ENCODE assay signal across 13 cellular contexts in the genomic region with DNA sequence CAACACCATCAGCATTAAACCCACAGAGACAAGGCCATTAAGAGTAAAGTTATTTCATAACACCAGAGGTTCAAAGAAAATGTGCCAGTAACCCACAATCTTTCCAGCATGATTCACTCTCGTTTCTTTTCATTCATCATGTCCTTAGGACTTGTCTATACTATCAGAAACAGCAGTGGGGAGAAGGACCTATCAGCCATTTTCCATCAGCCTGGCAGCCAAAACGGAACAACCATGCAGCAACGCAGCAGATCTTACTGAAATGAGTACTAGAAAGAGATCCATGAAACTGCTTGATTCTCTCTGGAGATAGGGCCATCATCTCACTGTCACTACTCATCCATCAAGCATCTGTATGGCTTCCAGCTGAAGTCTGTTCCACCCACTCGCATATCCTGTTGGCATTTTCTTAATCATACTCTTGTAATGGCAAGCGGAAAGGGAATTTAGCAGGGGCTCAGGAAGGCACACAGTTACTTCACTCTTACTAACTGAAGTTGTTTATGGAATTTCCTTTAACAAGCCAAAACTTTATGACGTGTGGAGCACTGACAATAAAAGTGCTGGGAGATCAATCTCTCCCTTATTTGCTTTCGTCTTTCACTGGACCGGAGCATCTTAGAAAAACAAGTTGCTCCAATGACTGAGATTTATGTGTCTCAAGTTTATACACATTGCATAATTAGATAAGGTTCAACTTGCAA.
A peak's percentile ranks its signal among the peaks of the same experiment; 100 is the strongest.
DNase-seq lines count a peak whose midpoint lies in the region; ATAC-seq and TF ChIP-seq lines count a peak whose summit lies in the region.
"Had no signal": no experiment of that assay in that cellular context is flagged by ENCODE, and none has a peak within 500 bp of the region (broad histone marks: within the 10 kb centered on the region; RNA-seq: fewer than 3 reads in every experiment).

No MANE protein-coding gene starts in this region.

- ATAC-seq in HG02642 (IDR thresholded peaks at IDR 0.05; ENCODE audit: poor library complexity, unreplicated experiment) = no peak

- H3K4me1 ChIP-seq in A673 (ENCODE audit: insufficient read depth, low read length, poor library complexity, severe bottlenecking) (peaks cover 23% of the 10 kb centered on the region), mesenchymal stem cell (ENCODE audit: control insufficient read depth, insufficient read depth, low read depth, low read length) (peaks cover 8% of the 10 kb centered on the region), trophoblast cell (ENCODE audit: control insufficient read depth in 1 of 2, insufficient read depth in 2 of 2, low read length in 2 of 2) (peaks cover 10 to 17% of the 10 kb centered on the region in 2 experiments)

- peak overlapping the region in 1 of 2 experiments; percentile 60 for H2BK12ac ChIP-seq in mesenchymal stem cell (ENCODE audit: low read length in 2 of 2)
- H2BK12ac ChIP-seq in trophoblast cell (ENCODE audit: low read length) = no peak overlapping the region

- H3K79me1 ChIP-seq in mesenchymal stem cell (replicated peaks; ENCODE audit: low read length, poor library complexity, severe bottlenecking) (peaks cover 10% of the 10 kb centered on the region), trophoblast cell (ENCODE audit: low read length) (no peaks in the 10 kb centered on the region)

- H3K18ac ChIP-seq in mesenchymal stem cell (ENCODE audit: low read depth in 1 of 2, low read length in 2 of 2) = peak overlapping the region in 1 of 2 experiments; percentile 8
- no peak overlapping the region for H3K18ac ChIP-seq in trophoblast cell (ENCODE audit: low read length)

- H2BK5ac ChIP-seq in mesenchymal stem cell (ENCODE audit: low read depth, low read length, poor library complexity, severe bottlenecking) = peak overlapping the region; percentile 63
- no peak overlapping the region for H2BK5ac ChIP-seq in trophoblast cell (ENCODE audit: low read depth, low read length, poor library complexity)

- no peak overlapping the region for H2AK5ac ChIP-seq in mesenchymal stem cell (ENCODE audit: low read length, severe bottlenecking)
- no peak overlapping the region for H2AK5ac ChIP-seq in trophoblast cell (ENCODE audit: low read length)

- no peak for TF ChIP-seq CTCF in A673 (conservative IDR thresholded peaks at IDR 0.05; ENCODE audit: low read depth, low read length)

- H3K4ac ChIP-seq in mesenchymal stem cell (ENCODE audit: low read depth in 1 of 2, low read length in 2 of 2) (no peak overlapping the region), trophoblast cell (ENCODE audit: low read depth, low read length) (no peak overlapping the region)

- DNase-seq in A673 (ENCODE audit: low spot score) (peak; percentile 92), EL (peak; percentile 84), amniotic epithelial cell (ENCODE audit: low read depth) (peak; percentile 93), mesenchymal stem cell (peak; percentile 80), trophoblast cell (no peak), hepatic stellate cell (ENCODE audit: low spot score) (no peak), cardiac septum (ENCODE audit: low spot score) (no peak)
- DNase-seq: activated CD4-positive, alpha-beta T cell treated with anti-CD3 and anti-CD28 coated beads, Interleukin-2, amount 10 ng/mL, durations not matched to agents 7 days and 5 days; NCI-H1436 had no signal

- H3K27me3 ChIP-seq in A673 (replicated peaks; ENCODE audit: insufficient read depth, low read depth, low read length, poor library complexity) (no peaks in the 10 kb centered on the region), mesenchymal stem cell (ENCODE audit: control insufficient read depth in 1 of 2, insufficient read depth in 1 of 2, low read length in 2 of 2) (no peaks in the 10 kb centered on the region), trophoblast cell (ENCODE audit: insufficient read depth, low read length) (no peaks in the 10 kb centered on the region)
- H3K27me3 ChIP-seq: cardiac muscle cell, neutrophil had no signal

- H3K14ac ChIP-seq in mesenchymal stem cell (ENCODE audit: low read length in 2 of 2) = no peak overlapping the region
- no peak overlapping the region for H3K14ac ChIP-seq in trophoblast cell (ENCODE audit: low read length)

- POLR2A ChIA-PET in A673 (lab: Charles Lee; ENCODE audit: low non-redundant PET) = no interaction called here

- no peak overlapping the region for H3K23ac ChIP-seq in mesenchymal stem cell (ENCODE audit: low read length in 2 of 2)
- no peak overlapping the region for H3K23ac ChIP-seq in trophoblast cell (ENCODE audit: low read length)

- intact Hi-C loops in A673 (cut with micrococcal nuclease; ENCODE audit: unreplicated experiment) = no loop called here
- intact Hi-C loops in cardiac septum (cut with DNase I) = no loop called here

- no TSS peak for BruUV-seq in A673 (replicated peaks; lab: Mats Ljungman, UMichigan)

- WGBS in mesenchymal stem cell = 17% methylated on average over 7 of the region's 8 CpGs
- no CpG with 5 or more reads among the region's 8 CpGs for WGBS in trophoblast cell (ENCODE audit: extremely low coverage, insufficient coverage, insufficient read length)

- no peaks in the 10 kb centered on the region for H3K36me3 ChIP-seq in A673 (ENCODE audit: insufficient read depth, low read length, poor library complexity, severe bottlenecking)
- H3K36me3 ChIP-seq in mesenchymal stem cell (ENCODE audit: control insufficient read depth in 1 of 2, insufficient read depth in 2 of 2, low read depth in 1 of 2, low read length in 2 of 2) = peaks cover 4 to 10% of the 10 kb centered on the region in 2 experiments
- no peaks in the 10 kb centered on the region for H3K36me3 ChIP-seq in trophoblast cell (ENCODE audit: control insufficient read depth in 1 of 2, insufficient read depth in 2 of 2, low read length in 2 of 2)
- H3K36me3 ChIP-seq: cardiac muscle cell, neutrophil had no signal

- H2BK120ac ChIP-seq in mesenchymal stem cell (ENCODE audit: low read depth, low read length) (no peak overlapping the region), trophoblast cell (ENCODE audit: insufficient read depth, low read length, poor library complexity) (no peak overlapping the region)

- H3K9me3 ChIP-seq in A673 (ENCODE audit: low read depth, low read length, poor library complexity, severe bottlenecking) (no peaks in the 10 kb centered on the region), mesenchymal stem cell (ENCODE audit: control insufficient read depth, low read length) (no peaks in the 10 kb centered on the region), trophoblast cell (ENCODE audit: insufficient read depth, low read depth, low read length) (no peaks in the 10 kb centered on the region)
- H3K9me3 ChIP-seq: neutrophil had no signal

- H2AFZ ChIP-seq in mesenchymal stem cell (ENCODE audit: low read depth, low read length) = no peak overlapping the region
- H2AFZ ChIP-seq in trophoblast cell (ENCODE audit: insufficient read depth, low read length, poor library complexity) = no peak overlapping the region

- H3K4me3 ChIP-seq in A673 (ENCODE audit: low read depth, low read length, poor library complexity, severe bottlenecking) = peak overlapping the region; percentile 9
- peak overlapping the region in 1 of 2 experiments; percentile 70 for H3K4me3 ChIP-seq in mesenchymal stem cell (ENCODE audit: insufficient read depth in 1 of 2, low read depth in 1 of 2, low read length in 2 of 2)
- no peak overlapping the region for H3K4me3 ChIP-seq in trophoblast cell (ENCODE audit: low read depth, low read length)
- H3K4me3 ChIP-seq: cardiac muscle cell had no signal

- H3K4me2 ChIP-seq in mesenchymal stem cell (ENCODE audit: low read length, poor library complexity, severe bottlenecking) (peak overlapping the region; percentile 4), trophoblast cell (ENCODE audit: low read length) (no peak overlapping the region)

- H3K79me2 ChIP-seq in trophoblast cell (ENCODE audit: control insufficient read depth, insufficient read depth, low read length, poor library complexity) = no peaks in the 10 kb centered on the region

- CTCF ChIA-PET in A673 (lab: Charles Lee) = interaction anchor here (0.6 kb wide), 1 partner anchor 74 kb away, joined by 3 read pairs; no protein-coding TSS in a partner anchor

- H4K8ac ChIP-seq in mesenchymal stem cell (ENCODE audit: low read length) (no peak overlapping the region), trophoblast cell (ENCODE audit: low read depth, low read length) (no peak overlapping the region)

- peak overlapping the region; percentile 83 for H3K9ac ChIP-seq in mesenchymal stem cell (ENCODE audit: low read length)
- no peak overlapping the region for H3K9ac ChIP-seq in trophoblast cell (ENCODE audit: low read length)

- no peak overlapping the region for H4K91ac ChIP-seq in mesenchymal stem cell (ENCODE audit: low read length)
- no peak overlapping the region for H4K91ac ChIP-seq in trophoblast cell (ENCODE audit: low read depth, low read length)

- no peak overlapping the region for H3K27ac ChIP-seq in A673 (ENCODE audit: low read depth, low read length, poor library complexity, severe bottlenecking)
- H3K27ac ChIP-seq in mesenchymal stem cell (ENCODE audit: low read length, poor library complexity, severe bottlenecking) = peak overlapping the region; percentile 59
- H3K27ac ChIP-seq in trophoblast cell (ENCODE audit: low read depth, low read length) = no peak overlapping the region
- H3K27ac ChIP-seq: neutrophil, RWPE1 had no signal

- no peak overlapping the region for H2BK15ac ChIP-seq in mesenchymal stem cell (ENCODE audit: low read depth, poor library complexity, severe bottlenecking)

- no peak overlapping the region for H4K12ac ChIP-seq in trophoblast cell (ENCODE audit: low read depth, low read length)

Comparison
In these comparisons a context has a peak if more than half of its experiments do, and no peak if none do; other contexts are left out.
1. DNase-seq: peak in A673 (single experiment), EL (single experiment), amniotic epithelial cell (single experiment) and mesenchymal stem cell (single experiment); none in trophoblast cell (0 of 2), hepatic stellate cell (single experiment) and cardiac septum (single experiment).